Comparison of ENCODE assay signal across 1 cellular context in the genomic region with DNA sequence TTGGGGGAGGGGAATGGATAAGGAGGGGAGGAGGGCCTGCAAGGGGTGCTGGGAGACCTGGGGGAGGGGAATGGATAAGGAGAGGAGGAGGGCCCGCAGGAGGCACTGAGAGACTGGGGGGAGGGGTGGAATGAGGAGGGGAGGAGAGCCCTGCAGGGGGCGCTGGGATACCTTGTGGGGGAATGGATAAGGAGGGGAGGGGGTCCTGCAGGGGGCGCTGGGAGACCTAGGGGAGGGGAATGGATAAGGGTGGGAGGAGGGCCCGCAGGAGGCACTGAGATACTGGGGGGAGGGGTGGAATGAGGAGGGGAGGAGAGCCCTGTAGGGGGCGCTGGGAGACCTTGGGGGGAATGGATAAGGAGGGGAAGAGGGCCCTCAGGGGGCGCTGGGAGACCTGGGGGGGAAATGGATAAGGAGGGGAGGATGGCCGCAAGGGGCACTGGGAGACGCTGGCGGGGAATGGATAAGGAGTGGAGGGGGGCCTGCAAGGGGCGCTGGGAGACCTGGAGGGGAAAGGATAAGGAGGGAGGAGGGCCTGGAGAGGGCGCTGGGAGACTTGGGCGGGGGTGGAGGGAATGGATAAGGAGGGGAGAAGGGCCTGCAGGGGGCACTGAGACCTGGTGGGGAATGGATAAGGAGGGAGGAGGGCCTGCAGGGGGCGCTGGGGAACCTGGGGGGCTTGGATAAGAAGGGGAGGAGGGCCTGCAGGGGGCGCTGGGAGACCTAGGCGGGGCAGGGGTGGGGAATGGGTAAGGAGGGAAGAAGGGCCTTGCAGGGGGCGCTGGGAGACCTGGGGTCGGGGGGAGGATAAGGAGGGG.
TF ChIP-seq lines count a peak whose summit lies in the region.

No MANE protein-coding gene starts in this region.

TF ChIP-seq in K562, 482 proteins besides CTCF, POLR2A, EP300 and RAD21 (continues in another document):
- TF ChIP-seq, protein P1, sequence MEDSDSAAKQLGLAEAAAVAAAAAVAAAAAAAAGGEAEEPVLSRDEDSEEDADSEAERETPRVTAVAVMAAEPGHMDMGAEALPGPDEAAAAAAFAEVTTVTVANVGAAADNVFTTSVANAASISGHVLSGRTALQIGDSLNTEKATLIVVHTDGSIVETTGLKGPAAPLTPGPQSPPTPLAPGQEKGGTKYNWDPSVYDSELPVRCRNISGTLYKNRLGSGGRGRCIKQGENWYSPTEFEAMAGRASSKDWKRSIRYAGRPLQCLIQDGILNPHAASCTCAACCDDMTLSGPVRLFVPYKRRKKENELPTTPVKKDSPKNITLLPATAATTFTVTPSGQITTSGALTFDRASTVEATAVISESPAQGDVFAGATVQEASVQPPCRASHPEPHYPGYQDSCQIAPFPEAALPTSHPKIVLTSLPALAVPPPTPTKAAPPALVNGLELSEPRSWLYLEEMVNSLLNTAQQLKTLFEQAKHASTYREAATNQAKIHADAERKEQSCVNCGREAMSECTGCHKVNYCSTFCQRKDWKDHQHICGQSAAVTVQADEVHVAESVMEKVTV (CRISPR knock-in tag; IDR thresholded peaks at IDR 0.05), result no peak
- TF ChIP-seq ZNF143 (CRISPR knock-in tag; IDR thresholded peaks at IDR 0.05), result 0 out of 2 replicates have a peak, but pooled peaks have one; percentile 37
- TF ChIP-seq HDAC1 (IDR thresholded peaks at IDR 0.05), result no peak
- TF ChIP-seq RBM17 (IDR thresholded peaks at IDR 0.05; ENCODE audit: borderline replicate concordance, low read depth, low read length), result no peak
- TF ChIP-seq, protein P2, sequence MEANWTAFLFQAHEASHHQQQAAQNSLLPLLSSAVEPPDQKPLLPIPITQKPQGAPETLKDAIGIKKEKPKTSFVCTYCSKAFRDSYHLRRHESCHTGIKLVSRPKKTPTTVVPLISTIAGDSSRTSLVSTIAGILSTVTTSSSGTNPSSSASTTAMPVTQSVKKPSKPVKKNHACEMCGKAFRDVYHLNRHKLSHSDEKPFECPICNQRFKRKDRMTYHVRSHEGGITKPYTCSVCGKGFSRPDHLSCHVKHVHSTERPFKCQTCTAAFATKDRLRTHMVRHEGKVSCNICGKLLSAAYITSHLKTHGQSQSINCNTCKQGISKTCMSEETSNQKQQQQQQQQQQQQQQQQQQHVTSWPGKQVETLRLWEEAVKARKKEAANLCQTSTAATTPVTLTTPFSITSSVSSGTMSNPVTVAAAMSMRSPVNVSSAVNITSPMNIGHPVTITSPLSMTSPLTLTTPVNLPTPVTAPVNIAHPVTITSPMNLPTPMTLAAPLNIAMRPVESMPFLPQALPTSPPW (CRISPR knock-in tag; IDR thresholded peaks at IDR 0.05), result peak; percentile 93
- peak in 1 of 2 experiments; percentile 70; a peak in 1 of 4 replicates for TF ChIP-seq MAZ (CRISPR knock-in tag; conservative IDR thresholded peaks at IDR 0.05 in 1 of 2, IDR thresholded peaks at IDR 0.05 in 1 of 2)
- TF ChIP-seq SRF (CRISPR knock-in tag; IDR thresholded peaks at IDR 0.05), result no peak
- no peak for TF ChIP-seq OTX1 (CRISPR knock-in tag; IDR thresholded peaks at IDR 0.05)
- TF ChIP-seq ZNF76 (CRISPR knock-in tag; IDR thresholded peaks at IDR 0.05; ENCODE audit: borderline replicate concordance), result no peak
- no peak for TF ChIP-seq ZNF449 (CRISPR knock-in tag; IDR thresholded peaks at IDR 0.05)
- TF ChIP-seq ZBTB11 (CRISPR knock-in tag; IDR thresholded peaks at IDR 0.05), result no peak
- no peak for TF ChIP-seq NCOA6 (IDR thresholded peaks at IDR 0.05)
- no peak for TF ChIP-seq ZNF407 (IDR thresholded peaks at IDR 0.05; ENCODE audit: low read depth)
- TF ChIP-seq BMI1 (IDR thresholded peaks at IDR 0.05; ENCODE audit: low read length), result no peak
- 0 out of 2 replicates have a peak, but pooled peaks have one; percentile 10 for TF ChIP-seq BCOR (IDR thresholded peaks at IDR 0.05)
- TF ChIP-seq EHMT2 (IDR thresholded peaks at IDR 0.05), result no peak
- TF ChIP-seq PTTG1 (tag; IDR thresholded peaks at IDR 0.05; ENCODE audit: low read depth), result no peak
- TF ChIP-seq EGR1 (conservative IDR thresholded peaks at IDR 0.05), result peak; percentile 73
- no peak for TF ChIP-seq MTF1 (CRISPR knock-in tag; IDR thresholded peaks at IDR 0.05; ENCODE audit: borderline replicate concordance)
- no peak for TF ChIP-seq FOXA1 (IDR thresholded peaks at IDR 0.05; ENCODE audit: borderline replicate concordance)
- 0 out of 2 replicates have a peak, but pooled peaks have one; percentile 17 for TF ChIP-seq SMARCE1 (IDR thresholded peaks at IDR 0.05)
- no peak for TF ChIP-seq RFX5 (IDR thresholded peaks at IDR 0.05; ENCODE audit: low read depth, low read length)
- TF ChIP-seq, protein P3, sequence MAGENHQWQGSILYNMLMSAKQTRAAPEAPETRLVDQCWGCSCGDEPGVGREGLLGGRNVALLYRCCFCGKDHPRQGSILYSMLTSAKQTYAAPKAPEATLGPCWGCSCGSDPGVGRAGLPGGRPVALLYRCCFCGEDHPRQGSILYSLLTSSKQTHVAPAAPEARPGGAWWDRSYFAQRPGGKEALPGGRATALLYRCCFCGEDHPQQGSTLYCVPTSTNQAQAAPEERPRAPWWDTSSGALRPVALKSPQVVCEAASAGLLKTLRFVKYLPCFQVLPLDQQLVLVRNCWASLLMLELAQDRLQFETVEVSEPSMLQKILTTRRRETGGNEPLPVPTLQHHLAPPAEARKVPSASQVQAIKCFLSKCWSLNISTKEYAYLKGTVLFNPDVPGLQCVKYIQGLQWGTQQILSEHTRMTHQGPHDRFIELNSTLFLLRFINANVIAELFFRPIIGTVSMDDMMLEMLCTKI (IDR thresholded peaks at IDR 0.05; ENCODE audit: partially characterized antibody), result no peak
- no peak for TF ChIP-seq HMG20B (CRISPR knock-in tag; IDR thresholded peaks at IDR 0.05)
- TF ChIP-seq RHOXF2B (CRISPR knock-in tag; conservative IDR thresholded peaks at IDR 0.05), result no peak
- TF ChIP-seq DLX4 (CRISPR knock-in tag; IDR thresholded peaks at IDR 0.05), result no peak
- TF ChIP-seq POU5F1 (IDR thresholded peaks at IDR 0.05; ENCODE audit: borderline replicate concordance, low read depth, low read length, partially characterized antibody), result no peak
- TF ChIP-seq GATAD2A (IDR thresholded peaks at IDR 0.05), result no peak
- no peak for TF ChIP-seq ILF3 (IDR thresholded peaks at IDR 0.05; ENCODE audit: borderline replicate concordance)
- no peak for TF ChIP-seq CCNT2 (IDR thresholded peaks at IDR 0.05; ENCODE audit: borderline replicate concordance, extremely low read depth, insufficient read length, low read depth, low read length)
- TF ChIP-seq MAFK (IDR thresholded peaks at IDR 0.05; ENCODE audit: low read length), result no peak
- TF ChIP-seq SMAD3 (CRISPR knock-in tag; conservative IDR thresholded peaks at IDR 0.05), result no peak
- TF ChIP-seq MED1 (CRISPR knock-in tag; IDR thresholded peaks at IDR 0.05; ENCODE audit: borderline replicate concordance), result no peak
- TF ChIP-seq SNAPC5 (CRISPR knock-in tag; IDR thresholded peaks at IDR 0.05), result no peak
- TF ChIP-seq SMARCA4 (IDR thresholded peaks at IDR 0.05), result no peak
- TF ChIP-seq NELFE (IDR thresholded peaks at IDR 0.05; ENCODE audit: insufficient read depth, insufficient read length), result no peak
- TF ChIP-seq KAT2B (IDR thresholded peaks at IDR 0.05; ENCODE audit: low read depth, low read length), result peak; percentile 88
- no peak for TF ChIP-seq ZKSCAN3 (CRISPR knock-in tag; IDR thresholded peaks at IDR 0.05)
- no peak for TF ChIP-seq MEIS2 (IDR thresholded peaks at IDR 0.05; ENCODE audit: partially characterized antibody)
- TF ChIP-seq ERF (CRISPR knock-in tag; IDR thresholded peaks at IDR 0.05), result no peak
- peak; percentile 45; the same call in 1 of the 2 replicates for TF ChIP-seq XRCC5 (IDR thresholded peaks at IDR 0.05; ENCODE audit: low read depth, low read length)
- TF ChIP-seq GTF2A2 (tag; IDR thresholded peaks at IDR 0.05), result no peak
- no peak for TF ChIP-seq RFX1 (IDR thresholded peaks at IDR 0.05)
- no peak for TF ChIP-seq ZFPM2 (CRISPR knock-in tag; IDR thresholded peaks at IDR 0.05)
- no peak for TF ChIP-seq ZNF347 (CRISPR knock-in tag; IDR thresholded peaks at IDR 0.05; ENCODE audit: low read depth)
- no peak for TF ChIP-seq PHTF2 (CRISPR knock-in tag; IDR thresholded peaks at IDR 0.05)
